Comparison of ENCODE assay signal across 8 cellular contexts in the genomic region with DNA sequence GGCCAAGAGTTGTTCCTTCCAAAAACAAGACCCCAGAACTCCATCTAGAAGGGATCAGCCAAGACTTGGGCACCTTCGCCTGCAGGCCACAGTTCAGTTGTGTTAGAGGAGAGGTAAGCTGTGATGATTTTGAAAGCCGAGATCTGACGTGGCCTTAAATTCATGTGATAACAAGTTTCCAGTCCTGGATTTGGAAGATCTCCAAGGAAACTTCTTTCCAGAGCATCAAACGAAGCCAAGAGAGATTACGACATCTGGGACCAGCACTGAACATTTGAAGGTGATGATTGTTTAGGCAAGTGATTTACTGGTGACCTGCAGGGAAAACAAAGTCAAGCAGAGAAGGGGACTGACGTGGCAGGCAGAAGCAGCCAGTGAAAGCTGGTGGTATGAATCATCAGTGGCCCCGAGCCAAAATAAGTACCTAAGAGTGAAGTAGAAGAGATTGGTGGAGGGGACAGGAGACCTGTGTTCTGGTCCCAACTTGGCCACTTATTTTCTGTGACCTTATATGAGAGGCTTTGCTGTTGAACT.
DNase-seq lines count a peak whose midpoint lies in the region; ATAC-seq and TF ChIP-seq lines count a peak whose summit lies in the region.

No MANE protein-coding gene starts in this region.

- no peak overlapping the region for H3K4me3 ChIP-seq in GM23338

- no peaks in the 10 kb centered on the region for H3K4me1 ChIP-seq in GM23338 (ENCODE audit: insufficient read depth)

- H3K9me3 Mint-ChIP-seq in activated CD4-positive, alpha-beta memory T cell treated with anti-CD3 and anti-CD28 coated beads for 36 hours = no peaks in the 10 kb centered on the region
- H3K9me3 Mint-ChIP-seq in activated CD4-positive, alpha-beta memory T cell treated with anti-CD3 and anti-CD28 coated beads, Interleukin-2, amount 10 ng/mL, durations not matched to agents 7 days and 5 days = no peaks in the 10 kb centered on the region
- no peaks in the 10 kb centered on the region for H3K9me3 Mint-ChIP-seq in chondrocyte (ENCODE audit: low read depth)
- no peaks in the 10 kb centered on the region for H3K9me3 Mint-ChIP-seq in GM23338

- CTCF ChIA-PET in activated CD4-positive, alpha-beta memory T cell treated with anti-CD3 and anti-CD28 coated beads for 36 hours (lab: Charles Lee) = no interaction called here
- CTCF ChIA-PET in activated CD4-positive, alpha-beta memory T cell treated with anti-CD3 and anti-CD28 coated beads, Interleukin-2, amount 10 ng/mL, durations not matched to agents 7 days and 5 days (lab: Charles Lee) = no interaction called here

- no peak overlapping the region for H3K4me2 ChIP-seq in GM23338

- peak; percentile 73 for DNase-seq in activated CD4-positive, alpha-beta memory T cell treated with anti-CD3 and anti-CD28 coated beads for 36 hours
- no peak for DNase-seq in activated CD4-positive, alpha-beta memory T cell treated with anti-CD3 and anti-CD28 coated beads, Interleukin-2, amount 10 ng/mL, durations not matched to agents 7 days and 5 days
- no peak for DNase-seq in chondrocyte (ENCODE audit: low spot score)
- DNase-seq in pulmonary artery endothelial cell (ENCODE audit: low read depth, low spot score) = peak; percentile 50
- DNase-seq in GM23338 (ENCODE audit: low spot score) = no peak

- no peaks in the 10 kb centered on the region for H4K20me1 ChIP-seq in GM23338 (replicated peaks; ENCODE audit: insufficient read depth)

- H3K4me1 Mint-ChIP-seq in activated CD4-positive, alpha-beta memory T cell treated with anti-CD3 and anti-CD28 coated beads for 36 hours (ENCODE audit: low read depth) = peaks cover 13% of the 10 kb centered on the region
- peaks cover 8% of the 10 kb centered on the region for H3K4me1 Mint-ChIP-seq in activated CD4-positive, alpha-beta memory T cell treated with anti-CD3 and anti-CD28 coated beads, Interleukin-2, amount 10 ng/mL, durations not matched to agents 7 days and 5 days
- H3K4me1 Mint-ChIP-seq in chondrocyte (ENCODE audit: low read depth) (peaks cover 27% of the 10 kb centered on the region), GM23338 (no peaks in the 10 kb centered on the region)

- H3K9me2 ChIP-seq in GM23338 (ENCODE audit: insufficient read depth) = peaks cover 9% of the 10 kb centered on the region; the same call in 1 of the 2 replicates

- H3K36me3 Mint-ChIP-seq in activated CD4-positive, alpha-beta memory T cell treated with anti-CD3 and anti-CD28 coated beads for 36 hours = no peaks in the 10 kb centered on the region
- H3K36me3 Mint-ChIP-seq in activated CD4-positive, alpha-beta memory T cell treated with anti-CD3 and anti-CD28 coated beads, Interleukin-2, amount 10 ng/mL, durations not matched to agents 7 days and 5 days (ENCODE audit: low read depth) = no peaks in the 10 kb centered on the region
- H3K36me3 Mint-ChIP-seq in chondrocyte (ENCODE audit: low read depth) (peaks cover 1% of the 10 kb centered on the region), GM23338 (ENCODE audit: low read depth) (no peaks in the 10 kb centered on the region; the same call in 2 of the 3 replicates)

- H3K27ac Mint-ChIP-seq in activated CD4-positive, alpha-beta memory T cell treated with anti-CD3 and anti-CD28 coated beads for 36 hours = no peak overlapping the region
- H3K27ac Mint-ChIP-seq in activated CD4-positive, alpha-beta memory T cell treated with anti-CD3 and anti-CD28 coated beads, Interleukin-2, amount 10 ng/mL, durations not matched to agents 7 days and 5 days = no peak overlapping the region
- H3K27ac Mint-ChIP-seq in chondrocyte (ENCODE audit: unreplicated experiment) = peak overlapping the region; percentile 62
- H3K27ac Mint-ChIP-seq in GM23338 = no peak overlapping the region

- no peak overlapping the region for H2AFZ ChIP-seq in GM23338

- no peak overlapping the region for H3K4me3 Mint-ChIP-seq in activated CD4-positive, alpha-beta memory T cell treated with anti-CD3 and anti-CD28 coated beads for 36 hours
- H3K4me3 Mint-ChIP-seq in activated CD4-positive, alpha-beta memory T cell treated with anti-CD3 and anti-CD28 coated beads, Interleukin-2, amount 10 ng/mL, durations not matched to agents 7 days and 5 days = no peak overlapping the region
- H3K4me3 Mint-ChIP-seq in chondrocyte (ENCODE audit: unreplicated experiment) (no peak overlapping the region), GM23338 (no peak overlapping the region)

- no peaks in the 10 kb centered on the region for H3K27me3 Mint-ChIP-seq in activated CD4-positive, alpha-beta memory T cell treated with anti-CD3 and anti-CD28 coated beads for 36 hours
- H3K27me3 Mint-ChIP-seq in activated CD4-positive, alpha-beta memory T cell treated with anti-CD3 and anti-CD28 coated beads, Interleukin-2, amount 10 ng/mL, durations not matched to agents 7 days and 5 days = peaks cover 1% of the 10 kb centered on the region
- no peaks in the 10 kb centered on the region for H3K27me3 Mint-ChIP-seq in chondrocyte (ENCODE audit: low read depth)
- H3K27me3 Mint-ChIP-seq in GM23338 (ENCODE audit: insufficient read depth, low read depth, poor library complexity) = no peaks in the 10 kb centered on the region

- H3K27ac ChIP-seq in GM23338 (ENCODE audit: low read depth) = no peak overlapping the region

- no peak for TF ChIP-seq CTCF in chondrocyte (IDR thresholded peaks at IDR 0.05)
- TF ChIP-seq CTCF in GM23338 (conservative IDR thresholded peaks at IDR 0.05; ENCODE audit: low read depth in 2 of 2) = no peak

- H3F3A ChIP-seq in GM23338 (replicated peaks; ENCODE audit: low read depth) = no peaks in the 10 kb centered on the region

- no peaks in the 10 kb centered on the region for H3K36me3 ChIP-seq in GM23338 (ENCODE audit: insufficient read depth)

- ATAC-seq in HG03469 (IDR thresholded peaks at IDR 0.05; ENCODE audit: unreplicated experiment) = peak; percentile 59
- no peak for ATAC-seq in HG02970 (IDR thresholded peaks at IDR 0.05; ENCODE audit: low FRiP score, unreplicated experiment)
- no peak for ATAC-seq in GM23338
- no peak for ATAC-seq in GM19463 (IDR thresholded peaks at IDR 0.05; ENCODE audit: unreplicated experiment)

- H3K79me2 ChIP-seq in GM23338 (replicated peaks; ENCODE audit: insufficient read depth) = no peaks in the 10 kb centered on the region

- POLR2A ChIA-PET in activated CD4-positive, alpha-beta memory T cell treated with anti-CD3 and anti-CD28 coated beads for 36 hours (lab: Charles Lee) = no interaction called here
- POLR2A ChIA-PET in activated CD4-positive, alpha-beta memory T cell treated with anti-CD3 and anti-CD28 coated beads, Interleukin-2, amount 10 ng/mL, durations not matched to agents 7 days and 5 days (lab: Charles Lee) = no interaction called here

- no peaks in the 10 kb centered on the region for H3K27me3 ChIP-seq in GM23338 (ENCODE audit: insufficient read depth)

- intact Hi-C loops in activated CD4-positive, alpha-beta memory T cell treated with anti-CD3 and anti-CD28 coated beads for 36 hours (cut with micrococcal nuclease) = no loop called here

TF ChIP-seq in GM23338, 12 proteins besides CTCF, POLR2A, EP300 and RAD21 (continues in another document):
- TF ChIP-seq ZNF114 (CRISPR knock-in tag; IDR thresholded peaks at IDR 0.05) = no peak
- TF ChIP-seq, protein P1, sequence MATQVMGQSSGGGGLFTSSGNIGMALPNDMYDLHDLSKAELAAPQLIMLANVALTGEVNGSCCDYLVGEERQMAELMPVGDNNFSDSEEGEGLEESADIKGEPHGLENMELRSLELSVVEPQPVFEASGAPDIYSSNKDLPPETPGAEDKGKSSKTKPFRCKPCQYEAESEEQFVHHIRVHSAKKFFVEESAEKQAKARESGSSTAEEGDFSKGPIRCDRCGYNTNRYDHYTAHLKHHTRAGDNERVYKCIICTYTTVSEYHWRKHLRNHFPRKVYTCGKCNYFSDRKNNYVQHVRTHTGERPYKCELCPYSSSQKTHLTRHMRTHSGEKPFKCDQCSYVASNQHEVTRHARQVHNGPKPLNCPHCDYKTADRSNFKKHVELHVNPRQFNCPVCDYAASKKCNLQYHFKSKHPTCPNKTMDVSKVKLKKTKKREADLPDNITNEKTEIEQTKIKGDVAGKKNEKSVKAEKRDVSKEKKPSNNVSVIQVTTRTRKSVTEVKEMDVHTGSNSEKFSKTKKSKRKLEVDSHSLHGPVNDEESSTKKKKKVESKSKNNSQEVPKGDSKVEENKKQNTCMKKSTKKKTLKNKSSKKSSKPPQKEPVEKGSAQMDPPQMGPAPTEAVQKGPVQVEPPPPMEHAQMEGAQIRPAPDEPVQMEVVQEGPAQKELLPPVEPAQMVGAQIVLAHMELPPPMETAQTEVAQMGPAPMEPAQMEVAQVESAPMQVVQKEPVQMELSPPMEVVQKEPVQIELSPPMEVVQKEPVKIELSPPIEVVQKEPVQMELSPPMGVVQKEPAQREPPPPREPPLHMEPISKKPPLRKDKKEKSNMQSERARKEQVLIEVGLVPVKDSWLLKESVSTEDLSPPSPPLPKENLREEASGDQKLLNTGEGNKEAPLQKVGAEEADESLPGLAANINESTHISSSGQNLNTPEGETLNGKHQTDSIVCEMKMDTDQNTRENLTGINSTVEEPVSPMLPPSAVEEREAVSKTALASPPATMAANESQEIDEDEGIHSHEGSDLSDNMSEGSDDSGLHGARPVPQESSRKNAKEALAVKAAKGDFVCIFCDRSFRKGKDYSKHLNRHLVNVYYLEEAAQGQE (IDR thresholded peaks at IDR 0.05; ENCODE audit: unreplicated experiment) = no peak

Comparison
In these comparisons a context has a peak if more than half of its experiments do, and no peak if none do; other contexts are left out.
1. DNase-seq: peak in activated CD4-positive, alpha-beta memory T cell treated with anti-CD3 and anti-CD28 coated beads for 36 hours (single experiment) and pulmonary artery endothelial cell (single experiment); none in activated CD4-positive, alpha-beta memory T cell treated with anti-CD3 and anti-CD28 coated beads, Interleukin-2, amount 10 ng/mL, durations not matched to agents 7 days and 5 days (single experiment), chondrocyte (single experiment) and GM23338 (single experiment).